In genomic region chr17:4072487-4073157, GRCh38 we compare ENCODE assay signal across 18 cellular contexts.
DNase-seq lines count a peak whose midpoint lies in the region; ATAC-seq, FAIRE-seq and TF ChIP-seq lines count a peak whose summit lies in the region.
"Had no signal": no experiment of that assay in that cellular context is flagged by ENCODE, and none has a peak within 500 bp of the region (broad histone marks: within the 10 kb centered on the region; RNA-seq: fewer than 3 reads in every experiment).

No MANE protein-coding gene starts in this region.

- H3K4me2 ChIP-seq in IMR-90 (ENCODE audit: low read depth, low read length) (peak overlapping the region; percentile 53; the same call in 1 of the 2 replicates), endothelial cell of umbilical vein (ENCODE audit: insufficient read depth, low read length) (no peak overlapping the region)

- H3K23ac ChIP-seq in IMR-90 (ENCODE audit: low read depth, low read length): peak overlapping the region; percentile 85; the same call in 1 of the 2 replicates

- peak overlapping the region; percentile 44; the same call in 1 of the 2 replicates for H2BK120ac ChIP-seq in IMR-90 (ENCODE audit: low read depth, low read length)

- no peak for TF ChIP-seq RAD21 in IMR-90 (IDR thresholded peaks at IDR 0.05; ENCODE audit: low read length)

- no peak overlapping the region for H4K5ac ChIP-seq in IMR-90 (ENCODE audit: low read depth, low read length)

- H2BK5ac ChIP-seq in IMR-90 (ENCODE audit: low read depth, low read length, poor library complexity, severe bottlenecking): no peak overlapping the region

- TF ChIP-seq POLR2A in IMR-90 (IDR thresholded peaks at IDR 0.05; ENCODE audit: low read depth, low read length): no peak
- no peak for TF ChIP-seq POLR2A in endothelial cell of umbilical vein (IDR thresholded peaks at IDR 0.05; ENCODE audit: low read depth, low read length)
- no peak for TF ChIP-seq POLR2A in upper lobe of left lung (IDR thresholded peaks at IDR 0.05)

- no peak overlapping the region for H2AFZ ChIP-seq in IMR-90 (replicated peaks; ENCODE audit: low read length, poor library complexity)
- no peak overlapping the region for H2AFZ ChIP-seq in endothelial cell of umbilical vein (ENCODE audit: low read depth, low read length)

- peak overlapping the region; percentile 8; the same call in 1 of the 2 replicates for H3K18ac ChIP-seq in IMR-90 (ENCODE audit: low read depth, low read length)

- peak overlapping the region; percentile 62; the same call in 1 of the 2 replicates for H3K27ac ChIP-seq in IMR-90 (ENCODE audit: insufficient read depth, low read length)
- H3K27ac ChIP-seq in endothelial cell of umbilical vein (ENCODE audit: insufficient read depth, low read depth, low read length): peak overlapping the region; percentile 10
- H3K27ac ChIP-seq in psoas muscle: peak overlapping the region; percentile 94
- peak overlapping the region in 2 of 4 donors; percentile 30 to 36 for H3K27ac ChIP-seq in upper lobe of left lung
- H3K27ac ChIP-seq: vagina had no signal

- intact Hi-C loops in IMR-90 (cut with micrococcal nuclease): loop anchor here (1.0 to 10.0 kb wide), 3 partner anchors 158 to 338 kb away; no protein-coding TSS in a partner anchor
- intact Hi-C loops in endothelial cell of umbilical vein (cut with micrococcal nuclease): no loop called here
- intact Hi-C loops in psoas muscle (cut with DNase I): no loop called here

- H3K9ac ChIP-seq in IMR-90 (ENCODE audit: low read depth, low read length): no peak overlapping the region
- no peak overlapping the region for H3K9ac ChIP-seq in endothelial cell of umbilical vein (replicated peaks; ENCODE audit: extremely low read depth, insufficient read depth, low read length)

- peak overlapping the region; percentile 82 for H3K14ac ChIP-seq in IMR-90 (replicated peaks; ENCODE audit: low read depth, low read length)

- H2BK15ac ChIP-seq in IMR-90 (ENCODE audit: low read depth, low read length): peak overlapping the region; percentile 93; the same call in 1 of the 3 replicates

- peak overlapping the region; percentile 29; the same call in 1 of the 2 replicates for H3K56ac ChIP-seq in IMR-90 (ENCODE audit: extremely low read depth, insufficient read depth, low read length)

- in situ Hi-C loops in IMR-90 (cut with MboI; ENCODE audit: low sequenced_read_pairs): no loop called here

- dilution Hi-C loops in IMR-90 (cut with HindIII; ENCODE audit: low sequenced_read_pairs, unreplicated experiment) (no loop called here), endothelial cell of umbilical vein (cut with MboI; ENCODE audit: extremely low pct_ligation_motif_present, low sequenced_read_pairs) (no loop called here)

- H3K36me3 ChIP-seq in IMR-90 (ENCODE audit: control insufficient read depth, insufficient read depth, low read length) (peaks cover 52% of the 10 kb centered on the region), endothelial cell of umbilical vein (ENCODE audit: control insufficient read depth in 2 of 2, extremely low read depth in 1 of 2, insufficient read depth in 2 of 2, low read length in 2 of 2) (peaks cover 22 to 30% of the 10 kb centered on the region in 2 experiments), psoas muscle (ENCODE audit: insufficient read depth in 1 of 2, low read depth in 1 of 2) (peaks cover 9 to 96% of the 10 kb centered on the region in 2 donors), upper lobe of left lung (peaks cover 48 to 98% (median 75%) of the 10 kb centered on the region in 4 donors)

- DNase-seq in AG09309 (ENCODE audit: low read depth): peak; percentile 41
- DNase-seq in IMR-90: peak; percentile 89
- peak; percentile 70 for DNase-seq in endothelial cell of umbilical vein (ENCODE audit: low read depth, low spot score)
- no peak for DNase-seq in psoas muscle
- no peak for DNase-seq in activated CD4-positive, CD25-positive, alpha-beta regulatory T cell (lab: John Stamatoyannopoulos, UW)
- no peak for DNase-seq in upper lobe of left lung
- DNase-seq in amygdala (lab: John Stamatoyannopoulos, UW): no peak
- DNase-seq: activated CD8-positive, alpha-beta memory T cell treated with anti-CD3 and anti-CD28 coated beads for 24 hours; CD4-positive, alpha-beta T cell; endodermal cell; H7; midbrain; NCI-H1105 treated with DMSO at 0.1 percent for 48 hours; NCI-H526; right cardiac atrium had no signal

- no CpG with 5 or more reads among the region's 4 CpGs for WGBS in IMR-90 (ENCODE audit: extremely low coverage in 2 of 2, insufficient read length in 1 of 2), 2 experiments
- WGBS in psoas muscle, 3 donors: 35 to 56% (median 37%) methylated on average over 4 of the region's 4 CpGs
- 73 to 74% methylated on average over 4 of the region's 4 CpGs for WGBS in upper lobe of left lung, 2 donors

- POLR2A ChIA-PET in IMR-90 (lab: Charles Lee; ENCODE audit: unreplicated experiment) (no interaction called here), endothelial cell of umbilical vein (lab: Charles Lee) (no interaction called here)

- H3K79me1 ChIP-seq in IMR-90 (ENCODE audit: low read depth in 1 of 2, low read length in 2 of 2): peaks cover 7 to 31% of the 10 kb centered on the region in 2 experiments; a peak in 3 of 4 replicates

- H3K4ac ChIP-seq in IMR-90 (ENCODE audit: low read depth, low read length): peak overlapping the region; percentile 71

- H3K4me1 ChIP-seq in IMR-90 (ENCODE audit: control insufficient read depth, insufficient read depth, low read length) (peaks cover 6% of the 10 kb centered on the region), endothelial cell of umbilical vein (ENCODE audit: control insufficient read depth, extremely low read depth, insufficient read depth, low read length) (peaks cover 12% of the 10 kb centered on the region), psoas muscle (peaks cover 27% of the 10 kb centered on the region), upper lobe of left lung (peaks cover 0 to 3% (median 0%) of the 10 kb centered on the region in 4 donors)
- H3K4me1 ChIP-seq: vagina had no signal

- H3K27me3 ChIP-seq in IMR-90 (ENCODE audit: control insufficient read depth, insufficient read depth, low read length) (no peaks in the 10 kb centered on the region), endothelial cell of umbilical vein (ENCODE audit: control insufficient read depth in 2 of 2, insufficient read depth in 2 of 2, low read length in 2 of 2) (no peaks in the 10 kb centered on the region), psoas muscle (ENCODE audit: insufficient read depth in 3 of 3, low read length in 2 of 3) (no peaks in the 10 kb centered on the region), upper lobe of left lung (no peaks in the 10 kb centered on the region)
- H3K27me3 ChIP-seq: vagina had no signal

- CTCF ChIA-PET in IMR-90 (lab: Yijun Ruan, JAX) (interaction anchor here (0.6 to 1.1 kb wide), 4 partner anchors 47 to 167 kb away, joined by 3 to 6 read pairs (median 4); no protein-coding TSS in a partner anchor), endothelial cell of umbilical vein (lab: Charles Lee) (interaction anchor here (0.8 to 5.6 kb wide), 8 partner anchors 9 to 159 kb away, joined by 3 to 44 read pairs (median 4); no protein-coding TSS in a partner anchor)

- H2AK5ac ChIP-seq in IMR-90 (ENCODE audit: low read depth, low read length): peak overlapping the region; percentile 99; the same call in 1 of the 2 replicates

- H3K9me1 ChIP-seq in IMR-90 (ENCODE audit: insufficient read depth, low read length) (peaks cover 25% of the 10 kb centered on the region), endothelial cell of umbilical vein (replicated peaks; ENCODE audit: control insufficient read depth, extremely low read depth, insufficient read depth, low read length) (no peaks in the 10 kb centered on the region)

- no peak overlapping the region for H3K4me3 ChIP-seq in AG09309 (ENCODE audit: control insufficient read depth, low read depth, low read length)
- H3K4me3 ChIP-seq in IMR-90 (ENCODE audit: insufficient read depth, low read depth, low read length): no peak overlapping the region
- no peak overlapping the region for H3K4me3 ChIP-seq in endothelial cell of umbilical vein (replicated peaks in 1 of 3; ENCODE audit: insufficient read depth in 1 of 3, low read depth in 1 of 3, low read length in 3 of 3)
- H3K4me3 ChIP-seq in psoas muscle: no peak overlapping the region
- H3K4me3 ChIP-seq in upper lobe of left lung: no peak overlapping the region
- H3K4me3 ChIP-seq: vagina had no signal

- TF ChIP-seq CTCF in AG09309 (IDR thresholded peaks at IDR 0.05; ENCODE audit: control insufficient read depth, insufficient read depth, low read depth, low read length, missing control alignments) (no peak), IMR-90 (conservative IDR thresholded peaks at IDR 0.05; ENCODE audit: low read depth, low read length) (no peak), endothelial cell of umbilical vein (IDR thresholded peaks at IDR 0.05; ENCODE audit: extremely low read depth in 1 of 2, insufficient read depth in 1 of 2, low read depth in 1 of 2, low read length in 2 of 2) (no peak), psoas muscle (IDR thresholded peaks at IDR 0.05) (no peak), upper lobe of left lung (IDR thresholded peaks at IDR 0.05) (no peak)

- H4K8ac ChIP-seq in IMR-90 (ENCODE audit: low read depth in 2 of 2, low read length in 2 of 2): peak overlapping the region in 1 of 2 experiments; percentile 39; a peak in 1 of 4 replicates

- peak; percentile 87 for FAIRE-seq in endothelial cell of umbilical vein (lab: Jason Lieb, UNC)

- H3K79me2 ChIP-seq in endothelial cell of umbilical vein (ENCODE audit: control insufficient read depth, insufficient read depth, low read length): no peaks in the 10 kb centered on the region

- peak; percentile 91 for ATAC-seq in IMR-90 (ENCODE audit: low read depth)
- peak; percentile 43 to 80 (median 66) for ATAC-seq in psoas muscle
- no peak for ATAC-seq in upper lobe of left lung (ENCODE audit: low FRiP score in 2 of 2)
- ATAC-seq in GM19395 (IDR thresholded peaks at IDR 0.05; ENCODE audit: unreplicated experiment): no peak
- ATAC-seq: activated naive CD4-positive, alpha-beta T cell treated with anti-CD3 and anti-CD28 coated beads, Interleukin-2, amount 50 U/mL, for 72 hours; right cardiac atrium had no signal

- BruUV-seq in IMR-90 (replicated peaks; lab: Mats Ljungman, UMichigan) (no TSS peak), endothelial cell of umbilical vein (replicated peaks; lab: Mats Ljungman, UMichigan) (no TSS peak)

- H3K9me3 ChIP-seq in IMR-90 (ENCODE audit: control insufficient read depth, insufficient read depth, low read length): no peaks in the 10 kb centered on the region
- no peaks in the 10 kb centered on the region for H3K9me3 ChIP-seq in endothelial cell of umbilical vein (replicated peaks; ENCODE audit: control insufficient read depth, insufficient read depth, low read length)
- no peaks in the 10 kb centered on the region for H3K9me3 ChIP-seq in psoas muscle
- no peaks in the 10 kb centered on the region for H3K9me3 ChIP-seq in upper lobe of left lung
- H3K9me3 ChIP-seq: vagina had no signal

- H2AK9ac ChIP-seq in IMR-90 (replicated peaks; ENCODE audit: low read depth, low read length, poor library complexity): no peak overlapping the region

- no peak overlapping the region for H4K91ac ChIP-seq in IMR-90 (ENCODE audit: insufficient read depth, low read depth, low read length)

- TF ChIP-seq EP300 in upper lobe of left lung (IDR thresholded peaks at IDR 0.05): no peak

- peaks cover 12% of the 10 kb centered on the region for H4K20me1 ChIP-seq in IMR-90 (ENCODE audit: insufficient read depth, low read length)
- no peaks in the 10 kb centered on the region for H4K20me1 ChIP-seq in endothelial cell of umbilical vein (replicated peaks; ENCODE audit: control insufficient read depth, extremely low read depth, insufficient read depth, low read length)

- H2BK20ac ChIP-seq in IMR-90 (ENCODE audit: low read depth, low read length): peak overlapping the region; percentile 80

Comparison
In these comparisons a context has a peak if more than half of its experiments do, and no peak if none do; other contexts are left out.
1. DNase-seq: peak in AG09309 (single experiment), IMR-90 (single experiment) and endothelial cell of umbilical vein (single experiment); none in psoas muscle (0 of 2), activated CD4-positive, CD25-positive, alpha-beta regulatory T cell (0 of 4), upper lobe of left lung (0 of 2) and amygdala (0 of 56).
2. ATAC-seq: peak in IMR-90 (single experiment) and psoas muscle (4 of 4); none in upper lobe of left lung (0 of 2) and GM19395 (single experiment).